Comparison of ENCODE assay signal across 10 cellular contexts in genomic region chr1:23553206-23553895, GRCh38. TPM values are rescaled to one million over a fixed set of nuclear protein-coding genes. Genes with fewer than 3 reads are reported as not detected.
DNase-seq lines count a peak whose midpoint lies in the region; ATAC-seq and TF ChIP-seq lines count a peak whose summit lies in the region.
"Had no signal": no experiment of that assay in that cellular context is flagged by ENCODE, and none has a peak within 500 bp of the region (broad histone marks: within the 10 kb centered on the region; RNA-seq: fewer than 3 reads in every experiment).

No MANE protein-coding gene starts in this region.

- no peak overlapping the region for H2BK12ac ChIP-seq in H9 (ENCODE audit: insufficient read length, low read depth, low read length)

- no CpG with 5 or more reads among the region's 11 CpGs for WGBS in H9 (ENCODE audit: extremely low coverage, insufficient read length, low lambda C conversion rate)
- 74 to 81% methylated on average over 8 to 10 of the region's 11 CpGs for WGBS in esophagus squamous epithelium, 2 donors

- no peak overlapping the region for H2BK20ac ChIP-seq in H9 (ENCODE audit: low read depth, low read length, poor library complexity, severe bottlenecking)

- no peaks in the 10 kb centered on the region for H4K20me1 ChIP-seq in H9 (ENCODE audit: control insufficient read depth, insufficient read depth, insufficient read length)

- no peak overlapping the region for H4K91ac ChIP-seq in H9 (ENCODE audit: insufficient read length, low read depth, low read length)

- peaks cover 14% of the 10 kb centered on the region for H3K23me2 ChIP-seq in H9 (ENCODE audit: insufficient read length, low read depth, low read length, poor library complexity, severe bottlenecking)

- H3K9ac ChIP-seq in H9 (ENCODE audit: extremely low read depth, insufficient read length, low read length) (no peak overlapping the region), skeletal muscle tissue (ENCODE audit: low read depth in 1 of 3, low read length in 3 of 3) (peak overlapping the region in 2 of 3 donors; percentile 72 to 88)

- H3K4me3 ChIP-seq in SJCRH30, result peak overlapping the region; percentile 55
- peak overlapping the region in 1 of 4 donors; percentile 72 for H3K4me3 ChIP-seq in esophagus squamous epithelium
- no peak overlapping the region for H3K4me3 ChIP-seq in skeletal muscle tissue (ENCODE audit: low read length in 3 of 3)

- no peak overlapping the region for H3K23ac ChIP-seq in H9 (ENCODE audit: insufficient read length, low read depth, low read length)

- TF ChIP-seq CTCF in H9 (conservative IDR thresholded peaks at IDR 0.05) (no peak), esophagus squamous epithelium (IDR thresholded peaks at IDR 0.05) (no peak)

- H3K27me3 Mint-ChIP-seq in H9 (ENCODE audit: low read depth), result peaks cover 39% of the 10 kb centered on the region

- no peak overlapping the region for H2BK120ac ChIP-seq in H9 (ENCODE audit: low read depth, low read length, poor library complexity, severe bottlenecking)

- H3T11ph ChIP-seq in H9 (ENCODE audit: low read length), result no peak overlapping the region

- no peaks in the 10 kb centered on the region; the same call in 1 of the 2 replicates for H3K79me2 ChIP-seq in H9 (ENCODE audit: insufficient read depth, low read length)

- H3K4me3 Mint-ChIP-seq in H9, result peak overlapping the region; percentile 71 to 76

- H3K27ac Mint-ChIP-seq in H9, result peak overlapping the region in 2 of 3 experiments; percentile 91 to 97; a peak in 4 of 7 replicates

- H2AK5ac ChIP-seq in H9 (ENCODE audit: insufficient read length, low read length), result no peak overlapping the region

- no peak overlapping the region for H2BK5ac ChIP-seq in H9 (ENCODE audit: insufficient read length, low read length)

- no peaks in the 10 kb centered on the region for H3K27me3 ChIP-seq in H9 (ENCODE audit: insufficient read depth, low read length)
- H3K27me3 ChIP-seq in SJCRH30, result no peaks in the 10 kb centered on the region
- no peaks in the 10 kb centered on the region for H3K27me3 ChIP-seq in esophagus squamous epithelium
- H3K27me3 ChIP-seq in skeletal muscle tissue (ENCODE audit: control insufficient read depth in 3 of 3, insufficient read depth in 3 of 3, low read length in 3 of 3), result no peaks in the 10 kb centered on the region

- H3K9me3 Mint-ChIP-seq in H9, result no peaks in the 10 kb centered on the region; a peak in 1 of 5 replicates

- no peak for TF ChIP-seq POLR2A in esophagus squamous epithelium (IDR thresholded peaks at IDR 0.05)

- H3K4me2 ChIP-seq in H9 (ENCODE audit: insufficient read depth, insufficient read length, low read length), result no peak overlapping the region

- no peak overlapping the region for H3K56ac ChIP-seq in H9 (ENCODE audit: insufficient read length, low read depth, low read length)

- H3K14ac ChIP-seq in H9 (ENCODE audit: insufficient read depth, low read length), result no peak overlapping the region

- no peak overlapping the region for H4K5ac ChIP-seq in H9 (ENCODE audit: insufficient read length, low read depth, low read length)

- H3K4me1 ChIP-seq in H9 (ENCODE audit: insufficient read depth, low read length) (peaks cover 2% of the 10 kb centered on the region; the same call in 1 of the 2 replicates), SJCRH30 (peaks cover 38% of the 10 kb centered on the region), esophagus squamous epithelium (peaks cover 24 to 56% (median 39%) of the 10 kb centered on the region in 3 donors), skeletal muscle tissue (ENCODE audit: control insufficient read depth in 3 of 3, insufficient read depth in 3 of 3, low read length in 3 of 3) (peaks cover 47 to 54% (median 50%) of the 10 kb centered on the region in 3 donors)

- no peaks in the 10 kb centered on the region for H3K79me1 ChIP-seq in H9 (ENCODE audit: insufficient read depth, low read depth, low read length, poor library complexity, severe bottlenecking)

- H2BK15ac ChIP-seq in H9 (ENCODE audit: low read depth, low read length), result no peak overlapping the region

- H3K9me3 ChIP-seq in H9 (ENCODE audit: control insufficient read depth, low read depth, low read length), result no peaks in the 10 kb centered on the region
- H3K9me3 ChIP-seq in SJCRH30 (replicated peaks), result no peaks in the 10 kb centered on the region
- no peaks in the 10 kb centered on the region for H3K9me3 ChIP-seq in esophagus squamous epithelium
- H3K9me3 ChIP-seq in skeletal muscle tissue (ENCODE audit: control insufficient read depth in 3 of 3, low read length in 3 of 3), result no peaks in the 10 kb centered on the region
- H3K9me3 ChIP-seq: neutrophil had no signal

- H3K4me1 Mint-ChIP-seq in H9, result peaks cover 59 to 61% of the 10 kb centered on the region in 2 experiments

- DNase-seq in H9 (peak; percentile 17), SJCRH30 (no peak), esophagus squamous epithelium (lab: John Stamatoyannopoulos, UW) (no peak), left lobe of liver (ENCODE audit: low spot score) (no peak)
- DNase-seq: NCI-H1105 treated with DMSO at 0.1 percent for 48 hours had no signal

- H2AFZ ChIP-seq in H9 (ENCODE audit: low read length), result no peak overlapping the region

- H3K4ac ChIP-seq in H9 (ENCODE audit: low read depth, low read length), result no peak overlapping the region

- peaks cover 11 to 15% (median 13%) of the 10 kb centered on the region in 3 experiments; a peak in 6 of 7 replicates for H3K36me3 Mint-ChIP-seq in H9 (ENCODE audit: insufficient read depth in 1 of 3, low read depth in 3 of 3)

- intact Hi-C loops in esophagus squamous epithelium (cut with DNase I), result no loop called here

- no peak overlapping the region for H3K27ac ChIP-seq in H9 (ENCODE audit: insufficient read length, low read depth, low read length)
- H3K27ac ChIP-seq in SJCRH30, result peak overlapping the region; percentile 97
- peak overlapping the region; percentile 88 to 93 (median 90) for H3K27ac ChIP-seq in esophagus squamous epithelium
- H3K27ac ChIP-seq in skeletal muscle tissue (ENCODE audit: low read depth, low read length), result peak overlapping the region; percentile 84

- ATAC-seq in GM18868 (IDR thresholded peaks at IDR 0.05; ENCODE audit: unreplicated experiment) (no peak), left lobe of liver (no peak), GM21717 (IDR thresholded peaks at IDR 0.05; ENCODE audit: unreplicated experiment) (no peak), HG03439 (IDR thresholded peaks at IDR 0.05; ENCODE audit: unreplicated experiment) (no peak)

- H4K8ac ChIP-seq in H9 (replicated peaks; ENCODE audit: insufficient read length, low read depth, low read length), result no peak overlapping the region

- H3K36me3 ChIP-seq in SJCRH30 (peaks cover 15% of the 10 kb centered on the region), esophagus squamous epithelium (no peaks in the 10 kb centered on the region), skeletal muscle tissue (ENCODE audit: control insufficient read depth in 3 of 3, insufficient read depth in 3 of 3, low read length in 3 of 3) (peaks cover 0 to 13% (median 5%) of the 10 kb centered on the region in 3 donors)
- H3K36me3 ChIP-seq: neutrophil had no signal

- no peak overlapping the region for H3K18ac ChIP-seq in H9 (ENCODE audit: insufficient read length, low read depth, low read length)

RNA-seq across cellular contexts. Expression of gene ID3, which starts 6.0 kb away (rescaled TPM):
- total RNA-seq in H9 (2021), result 113 and 119 TPM in 2 replicates
- total RNA-seq in SJCRH30 (2014; rRNA removed; shearing (Covaris generic)), result 332 and 336 TPM in 2 replicates
- 10 to 100 TPM; 12.6 to 62.9 (median 37.5) TPM for total RNA-seq in esophagus squamous epithelium
- total RNA-seq in skeletal muscle tissue, result 120 TPM
- 19.7 TPM for total RNA-seq in left lobe of liver

RNA-seq across cellular contexts. Expression of gene E2F2, which starts 22.3 kb away (rescaled TPM):
- total RNA-seq in H9 (2021) (5.1 TPM in 2 replicates), esophagus squamous epithelium (10 to 100 TPM; 10.1 to 16.9 (median 11.8) TPM), skeletal muscle tissue (5.7 TPM), left lobe of liver (0.15 TPM)
- 33.5 and 43.2 TPM in 2 replicates for total RNA-seq in SJCRH30 (2014; rRNA removed; shearing (Covaris generic))
